Comparison of ENCODE assay signal across 1 cellular context in genomic region chr19:35716985-35717664, GRCh38.
TF ChIP-seq lines count a peak whose summit lies in the region.

No MANE protein-coding gene starts in this region.

TF ChIP-seq in HepG2, 621 proteins besides CTCF, POLR2A, EP300 and RAD21 (continued from another document and continues in another):
- TF ChIP-seq TOPORS (CRISPR knock-in tag; IDR thresholded peaks at IDR 0.05), result 0 out of 2 replicates have a peak, but pooled peaks have one; percentile 12
- TF ChIP-seq ZNF260 (CRISPR knock-in tag; IDR thresholded peaks at IDR 0.05; ENCODE audit: borderline replicate concordance, low read depth), result no peak
- TF ChIP-seq ZNF709 (CRISPR knock-in tag; IDR thresholded peaks at IDR 0.05), result no peak; the same call in 1 of the 2 replicates
- no peak for TF ChIP-seq HMG20B (CRISPR knock-in tag; conservative IDR thresholded peaks at IDR 0.05)
- 0 out of 2 replicates have a peak, but pooled peaks have one; percentile 43 for TF ChIP-seq RARG (CRISPR knock-in tag; IDR thresholded peaks at IDR 0.05; ENCODE audit: low read depth)
- TF ChIP-seq ZNF670 (CRISPR knock-in tag; IDR thresholded peaks at IDR 0.05; ENCODE audit: borderline replicate concordance), result peak; percentile 78; the same call in 1 of the 2 replicates
- no peak; the same call in 1 of the 2 replicates for TF ChIP-seq ZNF510 (CRISPR knock-in tag; IDR thresholded peaks at IDR 0.05; ENCODE audit: low read depth)
- TF ChIP-seq ZNF572 (CRISPR knock-in tag; IDR thresholded peaks at IDR 0.05), result no peak
- peak; percentile 84 for TF ChIP-seq ZNF543 (CRISPR knock-in tag; IDR thresholded peaks at IDR 0.05)
- peak; percentile 8; the same call in 1 of the 2 replicates for TF ChIP-seq ZNF614 (CRISPR knock-in tag; IDR thresholded peaks at IDR 0.05; ENCODE audit: borderline replicate concordance)
- TF ChIP-seq SPEN (CRISPR knock-in tag; IDR thresholded peaks at IDR 0.05; ENCODE audit: low read depth), result peak; percentile 62
- TF ChIP-seq ZNF720 (CRISPR knock-in tag; IDR thresholded peaks at IDR 0.05), result no peak
- TF ChIP-seq ZMAT5 (CRISPR knock-in tag; IDR thresholded peaks at IDR 0.05; ENCODE audit: borderline replicate concordance, low read depth), result no peak
- no peak for TF ChIP-seq GATA4 (IDR thresholded peaks at IDR 0.05; ENCODE audit: borderline replicate concordance, low read depth)
- TF ChIP-seq TERF1 (CRISPR knock-in tag; IDR thresholded peaks at IDR 0.05), result no peak
- TF ChIP-seq TAF1 (CRISPR knock-in tag; IDR thresholded peaks at IDR 0.05), result no peak
- TF ChIP-seq MLXIP (CRISPR knock-in tag; IDR thresholded peaks at IDR 0.05; ENCODE audit: borderline replicate concordance), result 0 out of 2 replicates have a peak, but pooled peaks have one; percentile 27
- TF ChIP-seq ZNF350 (CRISPR knock-in tag; IDR thresholded peaks at IDR 0.05; ENCODE audit: borderline replicate concordance, low read depth), result peak; percentile 68; the same call in 1 of the 2 replicates
- TF ChIP-seq ZNF766 (CRISPR knock-in tag; IDR thresholded peaks at IDR 0.05; ENCODE audit: borderline replicate concordance), result no peak
- TF ChIP-seq ZNF609 (CRISPR knock-in tag; IDR thresholded peaks at IDR 0.05; ENCODE audit: borderline replicate concordance), result peak; percentile 36; the same call in 1 of the 2 replicates
- no peak for TF ChIP-seq ZNF550 (CRISPR knock-in tag; IDR thresholded peaks at IDR 0.05; ENCODE audit: borderline replicate concordance)
- TF ChIP-seq KLF11 (CRISPR knock-in tag; IDR thresholded peaks at IDR 0.05), result no peak
- peak; percentile 63; the same call in 1 of the 2 replicates for TF ChIP-seq TBP (CRISPR knock-in tag; IDR thresholded peaks at IDR 0.05)
- TF ChIP-seq SP5 (CRISPR knock-in tag; IDR thresholded peaks at IDR 0.05; ENCODE audit: borderline replicate concordance, low read depth), result no peak
- TF ChIP-seq MAFK (conservative IDR thresholded peaks at IDR 0.05 in 1 of 2, IDR thresholded peaks at IDR 0.05 in 1 of 2; ENCODE audit: low read length in 2 of 2), result no peak
- no peak for TF ChIP-seq ZNF879 (CRISPR knock-in tag; IDR thresholded peaks at IDR 0.05)
- TF ChIP-seq RBM22 (optimal IDR thresholded peaks at IDR 0.05; ENCODE audit: low read length), result no peak
- peak; percentile 19; the same call in 1 of the 2 replicates for TF ChIP-seq ZNF768 (CRISPR knock-in tag; IDR thresholded peaks at IDR 0.05)
- no peak for TF ChIP-seq ZFYVE20 (CRISPR knock-in tag; IDR thresholded peaks at IDR 0.05; ENCODE audit: borderline replicate concordance, low read depth)
- 0 out of 2 replicates have a peak, but pooled peaks have one; percentile 73 for TF ChIP-seq MAF1 (CRISPR knock-in tag; IDR thresholded peaks at IDR 0.05; ENCODE audit: borderline replicate concordance)
- TF ChIP-seq CEBPG (CRISPR knock-in tag; IDR thresholded peaks at IDR 0.05), result no peak
- peak; percentile 64; the same call in 1 of the 2 replicates for TF ChIP-seq ARID4A (CRISPR knock-in tag; IDR thresholded peaks at IDR 0.05; ENCODE audit: borderline replicate concordance)
- TF ChIP-seq ZNF136 (CRISPR knock-in tag; IDR thresholded peaks at IDR 0.05; ENCODE audit: low read depth), result no peak
- TF ChIP-seq THYN1 (CRISPR knock-in tag; IDR thresholded peaks at IDR 0.05; ENCODE audit: borderline replicate concordance, low read depth), result 0 out of 2 replicates have a peak, but pooled peaks have one; percentile 6
- TF ChIP-seq DPF2 (CRISPR knock-in tag; IDR thresholded peaks at IDR 0.05; ENCODE audit: borderline replicate concordance, low read depth), result no peak
- peak; percentile 58; the same call in 1 of the 2 replicates for TF ChIP-seq NFKB2 (CRISPR knock-in tag; IDR thresholded peaks at IDR 0.05; ENCODE audit: borderline replicate concordance)
- TF ChIP-seq MZF1 (CRISPR knock-in tag; IDR thresholded peaks at IDR 0.05; ENCODE audit: borderline replicate concordance), result no peak
- no peak for TF ChIP-seq MAFF (IDR thresholded peaks at IDR 0.05; ENCODE audit: low read depth, low read length)
- TF ChIP-seq ZNF282 (IDR thresholded peaks at IDR 0.05; ENCODE audit: partially characterized antibody), result no peak
- TF ChIP-seq TEAD2 (CRISPR knock-in tag; IDR thresholded peaks at IDR 0.05), result no peak
- TF ChIP-seq ZBTB7A (CRISPR knock-in tag; IDR thresholded peaks at IDR 0.05), result peak; percentile 68; the same call in 1 of the 2 replicates
- peak; percentile 38; the same call in 1 of the 2 replicates for TF ChIP-seq MEF2D (CRISPR knock-in tag; IDR thresholded peaks at IDR 0.05)
- no peak for TF ChIP-seq THAP8 (CRISPR knock-in tag; IDR thresholded peaks at IDR 0.05; ENCODE audit: borderline replicate concordance)
- TF ChIP-seq SMAD3 (CRISPR knock-in tag; IDR thresholded peaks at IDR 0.05), result no peak
- no peak for TF ChIP-seq HOXA7 (CRISPR knock-in tag; IDR thresholded peaks at IDR 0.05)
- TF ChIP-seq ZSCAN30 (CRISPR knock-in tag; IDR thresholded peaks at IDR 0.05), result no peak
- peak; percentile 56; the same call in 1 of the 2 replicates for TF ChIP-seq HOXD1 (CRISPR knock-in tag; IDR thresholded peaks at IDR 0.05)
- TF ChIP-seq HIC2 (CRISPR knock-in tag; IDR thresholded peaks at IDR 0.05; ENCODE audit: low read depth), result 0 out of 2 replicates have a peak, but pooled peaks have one; percentile 21
- TF ChIP-seq ZNF263 (CRISPR knock-in tag; IDR thresholded peaks at IDR 0.05), result peak; percentile 98
- no peak for TF ChIP-seq SMARCE1 (IDR thresholded peaks at IDR 0.05; ENCODE audit: borderline replicate concordance)
- no peak for TF ChIP-seq PPARG (CRISPR knock-in tag; conservative IDR thresholded peaks at IDR 0.05)
- no peak for TF ChIP-seq ZNF7 (CRISPR knock-in tag; IDR thresholded peaks at IDR 0.05)
- TF ChIP-seq ZNF496 (CRISPR knock-in tag; IDR thresholded peaks at IDR 0.05; ENCODE audit: insufficient replicate concordance), result no peak
